9 cellular contexts compared by ENCODE assay signal in genomic region chr10:79250259-79250658, GRCh38.
DNase-seq lines count a peak whose midpoint lies in the region; ATAC-seq and TF ChIP-seq lines count a peak whose summit lies in the region.
"Had no signal": no experiment of that assay in that cellular context is flagged by ENCODE, and none has a peak within 500 bp of the region (broad histone marks: within the 10 kb centered on the region; RNA-seq: fewer than 3 reads in every experiment).

No MANE protein-coding gene starts in this region.

- H3K4me1 ChIP-seq in esophagus (ENCODE audit: control insufficient read depth in 2 of 2, insufficient read depth in 2 of 2, low read length in 1 of 2) (peaks cover 14 to 56% of the 10 kb centered on the region in 2 donors), tibial nerve (peaks cover 4 to 97% (median 72%) of the 10 kb centered on the region in 4 donors)

- H3K9me3 ChIP-seq in esophagus (ENCODE audit: control insufficient read depth in 2 of 2, insufficient read depth in 1 of 2, low read depth in 1 of 2, low read length in 1 of 2) (no peaks in the 10 kb centered on the region), tibial nerve (no peaks in the 10 kb centered on the region)

- WGBS in esophagus, 2 donors: 63 to 72% methylated on average over 5 of the region's 5 CpGs
- 69 to 82% methylated on average over 4 to 5 of the region's 5 CpGs for whole genome bisulfite sequencing in tibial nerve, 2 donors

- H3K36me3 ChIP-seq in esophagus (ENCODE audit: control insufficient read depth in 2 of 2, insufficient read depth in 2 of 2, low read length in 1 of 2) (peaks cover 0 to 19% of the 10 kb centered on the region in 2 donors), tibial nerve (peaks cover 0 to 3% (median 0%) of the 10 kb centered on the region in 3 donors)

- TF ChIP-seq POLR2A in tibial nerve (IDR thresholded peaks at IDR 0.05): no peak

- H3K27ac Mint-ChIP-seq in activated naive CD4-positive, alpha-beta T cell treated with anti-CD3 and anti-CD28 coated beads, Interleukin-2, amount 50 U/mL, for 72 hours: peak overlapping the region; percentile 75 to 86

- H3K36me3 Mint-ChIP-seq in activated naive CD4-positive, alpha-beta T cell treated with anti-CD3 and anti-CD28 coated beads, Interleukin-2, amount 50 U/mL, for 72 hours: peaks cover 0 to 3% of the 10 kb centered on the region in 2 donors

- ATAC-seq in activated naive CD4-positive, alpha-beta T cell treated with anti-CD3 and anti-CD28 coated beads, Interleukin-2, amount 50 U/mL, for 72 hours: no peak
- ATAC-seq in GM21515 (IDR thresholded peaks at IDR 0.05; ENCODE audit: unreplicated experiment): no peak

- H3K27me3 ChIP-seq in HL-60 (ENCODE audit: insufficient read depth, poor library complexity, severe bottlenecking): no peaks in the 10 kb centered on the region
- no peaks in the 10 kb centered on the region for H3K27me3 ChIP-seq in esophagus (ENCODE audit: control insufficient read depth in 1 of 2, insufficient read depth in 2 of 2, low read length in 2 of 2)
- H3K27me3 ChIP-seq in tibial nerve: no peaks in the 10 kb centered on the region

- TF ChIP-seq EP300 in tibial nerve (IDR thresholded peaks at IDR 0.05): peak in 1 of 2 donors; percentile 43

- DNase-seq in activated naive CD4-positive, alpha-beta T cell treated with anti-CD3 and anti-CD28 coated beads, Interleukin-2, amount 50 U/mL, for 72 hours (ENCODE audit: low spot score in 2 of 2): no peak
- DNase-seq in activated naive CD4-positive, alpha-beta T cell treated with Interleukin-2 at 50 U/mL for 16 hours: no peak
- DNase-seq in HL-60 (ENCODE audit: low read depth in 1 of 2, low spot score in 1 of 2): peak in 1 of 2 experiments; percentile 73
- DNase-seq in tibial nerve (ENCODE audit: low spot score in 2 of 2): no peak
- DNase-seq in HPDE6-E6E7 (ENCODE audit: extremely low spot score): no peak
- no peak for DNase-seq in NCI-H2081 treated with DMSO at 0.1 percent for 48 hours (lab: John Stamatoyannopoulos, UW)
- DNase-seq: NCI-H2029 treated with DMSO at 0.1 percent for 48 hours had no signal

- no peaks in the 10 kb centered on the region for H3K9me3 Mint-ChIP-seq in activated naive CD4-positive, alpha-beta T cell treated with anti-CD3 and anti-CD28 coated beads, Interleukin-2, amount 50 U/mL, for 72 hours

- H3K27ac ChIP-seq in HL-60 (replicated peaks) (peak overlapping the region; percentile 84), esophagus (ENCODE audit: low read depth in 2 of 2, low read length in 1 of 2) (peak overlapping the region; percentile 26 to 65), tibial nerve (peak overlapping the region in 3 of 4 donors; percentile 76 to 91 (median 91))

- TF ChIP-seq CTCF in HL-60 (IDR thresholded peaks at IDR 0.05; ENCODE audit: insufficient read depth, low read length): no peak
- TF ChIP-seq CTCF in tibial nerve (IDR thresholded peaks at IDR 0.05): no peak

- H3K4me3 ChIP-seq in HL-60 (replicated peaks; ENCODE audit: insufficient read depth, low read length) (no peak overlapping the region), esophagus (ENCODE audit: low read depth in 1 of 2, low read length in 2 of 2) (no peak overlapping the region), tibial nerve (no peak overlapping the region)
